26 cellular contexts compared by ENCODE assay signal in the genomic region with DNA sequence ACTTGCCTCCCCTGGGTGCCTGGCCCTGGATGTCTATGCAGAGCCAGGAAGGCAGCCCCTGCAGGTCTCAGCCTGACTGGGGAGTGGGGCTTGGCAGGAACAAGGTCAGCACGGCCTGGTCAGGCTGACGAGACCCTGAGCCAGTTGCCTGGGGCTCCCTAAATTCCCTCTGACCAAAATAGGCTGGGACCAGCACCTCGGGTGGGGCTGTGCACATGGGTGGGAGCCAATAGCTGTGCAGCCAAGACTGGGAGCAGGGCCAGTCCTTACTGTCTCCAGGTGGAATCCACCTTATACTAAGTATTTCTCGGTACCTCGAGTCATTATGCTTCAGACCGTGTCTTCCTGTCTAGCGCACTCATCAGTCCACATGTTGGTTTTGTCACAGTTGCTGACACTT. TPM values are rescaled to one million over a fixed set of nuclear protein-coding genes. Genes with fewer than 3 reads are reported as not detected.
"Had no signal": no experiment of that assay in that cellular context is flagged by ENCODE, and none has a peak within 500 bp of the region (broad histone marks: within the 10 kb centered on the region; RNA-seq: fewer than 3 reads in every experiment).

No MANE protein-coding gene starts in this region.

- H3K4me1 Mint-ChIP-seq: activated B cell treated with CpG ODN at 0.5 μM for 24 hours had no signal

- DNase-seq: activated B cell treated with CpG ODN at 0.5 μM for 24 hours; activated CD4-positive, alpha-beta T cell treated with anti-CD3 and anti-CD28 coated beads for 4 hours; activated CD4-positive, alpha-beta T cell treated with anti-CD3 and anti-CD28 coated beads, Interleukin-2, amount 50 U/mL, for 48 hours; activated CD8-positive, alpha-beta memory T cell treated with anti-CD3 and anti-CD28 coated beads, Interleukin-2, amount 50 U/mL, for 48 hours; activated naive CD4-positive, alpha-beta T cell treated with Interleukin-2 at 50 U/mL for 16 hours; activated T-cell treated with anti-CD3 and anti-CD28 coated beads, Interleukin-2, amount 50 U/mL, for 4 hours; amygdala; caudate nucleus; dermis blood vessel endothelial cell; effector memory CD4-positive, alpha-beta T cell; heart left ventricle; islet precursor cell; lower lobe of right lung; mesendoderm; natural killer cell; psoas muscle; right cardiac atrium; stimulated activated CD4-positive, alpha-beta T cell treated with anti-CD3 and anti-CD28 coated beads, Interleukin-12 subunit alpha, Interleukin-12 subunit beta, amount 100 ng/mL, for 4 hours; stimulated activated CD4-positive, alpha-beta T cell treated with anti-CD3 and anti-CD28 coated beads, Interleukin-4, amount 100 ng/mL, for 4 hours; substantia nigra; T-helper 1 cell; T-helper 9 cell had no signal

- H3K4me3 Mint-ChIP-seq: activated B cell treated with CpG ODN at 0.5 μM for 24 hours; activated T-cell treated with anti-CD3 and anti-CD28 coated beads, Interleukin-2, amount 50 U/mL, for 4 hours; natural killer cell; stimulated activated naive CD8-positive, alpha-beta T cell treated with anti-CD3 and anti-CD28 coated beads, Interleukin-15, Interleukin-2, amounts not matched to agents 100 ng/mL and 50 ng/mL, for 24 hours; type B pancreatic cell had no signal

- H3K27ac ChIP-seq: heart left ventricle, lower lobe of right lung, psoas muscle, vagina had no signal

- ATAC-seq: activated T-cell treated with anti-CD3 and anti-CD28 coated beads, Interleukin-2, amount 50 U/mL, for 4 hours; heart left ventricle; lower lobe of right lung; natural killer cell; psoas muscle; right cardiac atrium had no signal

- H3K9me3 Mint-ChIP-seq: activated B cell treated with CpG ODN at 0.5 μM for 24 hours; activated T-cell treated with anti-CD3 and anti-CD28 coated beads, Interleukin-2, amount 50 U/mL, for 4 hours; natural killer cell; stimulated activated naive CD8-positive, alpha-beta T cell treated with anti-CD3 and anti-CD28 coated beads, Interleukin-15, Interleukin-2, amounts not matched to agents 100 ng/mL and 50 ng/mL, for 24 hours; type B pancreatic cell had no signal

- H3K27ac Mint-ChIP-seq: activated B cell treated with CpG ODN at 0.5 μM for 24 hours; natural killer cell; stimulated activated naive CD8-positive, alpha-beta T cell treated with anti-CD3 and anti-CD28 coated beads, Interleukin-15, Interleukin-2, amounts not matched to agents 100 ng/mL and 50 ng/mL, for 24 hours; type B pancreatic cell had no signal

- H3K4me3 ChIP-seq: heart left ventricle, lower lobe of right lung, psoas muscle, vagina had no signal

- H3K9me3 ChIP-seq: heart left ventricle, lower lobe of right lung, psoas muscle, vagina had no signal

- H3K27me3 Mint-ChIP-seq: activated B cell treated with CpG ODN at 0.5 μM for 24 hours, type B pancreatic cell had no signal

- H3K36me3 Mint-ChIP-seq: natural killer cell, type B pancreatic cell had no signal

- H3K27me3 ChIP-seq: heart left ventricle, vagina had no signal

- H3K36me3 ChIP-seq: heart left ventricle, lower lobe of right lung, vagina had no signal

- H3K4me1 ChIP-seq: lower lobe of right lung, psoas muscle had no signal

RNA-seq across cellular contexts. Expression of gene IL1R2, which starts 11.4 kb away (rescaled TPM):
- total RNA-seq: activated B cell treated with CpG ODN at 0.5 μM for 24 hours, osteocyte had no signal
